19 cellular contexts compared by ENCODE assay signal in the genomic region with DNA sequence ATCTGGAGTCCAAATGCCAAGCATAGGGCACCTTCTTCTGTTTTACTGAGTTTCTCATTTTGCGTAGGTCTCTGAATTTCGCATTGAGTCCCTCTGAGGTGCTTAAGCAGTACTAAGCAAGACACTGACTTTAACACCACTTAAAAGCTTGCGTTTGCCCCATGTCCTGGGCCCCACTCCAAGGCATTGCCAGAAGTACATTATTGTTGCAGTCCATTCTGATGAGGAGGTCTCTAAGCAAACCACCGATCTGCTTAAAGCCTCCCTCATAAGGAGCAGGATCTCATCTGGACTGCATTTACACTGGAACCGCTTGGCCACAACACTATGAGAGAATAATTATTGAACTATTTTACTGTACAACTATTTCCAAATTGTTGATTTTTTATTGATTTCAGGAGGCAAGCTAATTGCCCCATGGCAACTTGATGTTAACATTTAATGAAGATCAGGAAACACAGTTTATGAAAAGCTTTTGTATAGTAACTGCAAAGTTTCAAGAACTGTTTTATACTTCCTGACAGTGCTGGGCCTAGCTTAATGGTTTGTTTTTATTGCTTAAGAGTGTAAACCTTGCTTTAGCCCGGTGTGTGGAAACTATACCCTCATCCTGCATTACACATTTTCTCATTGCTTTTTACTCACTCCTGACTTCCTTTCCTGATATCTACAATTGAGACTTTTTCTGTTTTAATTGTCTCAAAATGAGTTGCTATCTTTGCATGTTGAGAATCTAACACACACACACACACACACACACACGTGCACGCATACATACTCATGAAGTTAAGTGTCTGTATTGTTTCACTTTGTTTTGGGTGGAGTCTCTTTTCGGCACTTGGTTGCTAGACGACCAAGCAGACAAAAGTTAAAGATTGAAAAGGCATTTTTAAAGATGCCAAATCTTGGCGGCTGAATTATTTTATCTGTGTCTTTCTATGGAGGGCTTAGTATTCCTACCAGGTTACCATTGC. TPM values are rescaled to one million over a fixed set of nuclear protein-coding genes. Genes with fewer than 3 reads are reported as not detected.
DNase-seq lines count a peak whose midpoint lies in the region; TF ChIP-seq lines count a peak whose summit lies in the region.
"Had no signal": no experiment of that assay in that cellular context is flagged by ENCODE, and none has a peak within 500 bp of the region (broad histone marks: within the 10 kb centered on the region; RNA-seq: fewer than 3 reads in every experiment).

No MANE protein-coding gene starts in this region.

- H4K8ac ChIP-seq in trophoblast cell (ENCODE audit: low read depth, low read length), result no peak overlapping the region

- H3K4ac ChIP-seq in trophoblast cell (ENCODE audit: low read depth, low read length), result no peak overlapping the region

- H3K4me3 ChIP-seq in adipocyte (ENCODE audit: low read length) (peak overlapping the region; percentile 33), neutrophil (ENCODE audit: low read depth in 1 of 2, low read length in 1 of 2) (no peak overlapping the region), trophoblast cell (ENCODE audit: low read depth, low read length) (no peak overlapping the region)
- H3K4me3 ChIP-seq: BLaER1, heart left ventricle, K562, psoas muscle had no signal

- WGBS in trophoblast cell (ENCODE audit: extremely low coverage, insufficient coverage, insufficient read length), result no CpG with 5 or more reads among the region's 11 CpGs

- no peaks in the 10 kb centered on the region for H3K79me1 ChIP-seq in trophoblast cell (ENCODE audit: low read length)

- H3K9me3 ChIP-seq in adipocyte (ENCODE audit: control insufficient read depth, low read length) (no peaks in the 10 kb centered on the region), neutrophil (no peaks in the 10 kb centered on the region), trophoblast cell (ENCODE audit: insufficient read depth, low read depth, low read length) (no peaks in the 10 kb centered on the region)
- H3K9me3 ChIP-seq: BLaER1, heart left ventricle, psoas muscle had no signal

- no peak overlapping the region for H2BK12ac ChIP-seq in trophoblast cell (ENCODE audit: low read length)

- no peak overlapping the region for H3K18ac ChIP-seq in trophoblast cell (ENCODE audit: low read length)

- no peak overlapping the region for H3K9ac ChIP-seq in adipocyte (ENCODE audit: low read length)
- no peak overlapping the region for H3K9ac ChIP-seq in trophoblast cell (ENCODE audit: low read length)
- H3K9ac ChIP-seq: BLaER1 had no signal

- H3K27ac ChIP-seq in neutrophil (peak overlapping the region; percentile 75), trophoblast cell (ENCODE audit: low read depth, low read length) (no peak overlapping the region)
- H3K27ac ChIP-seq: BLaER1, heart left ventricle, psoas muscle had no signal

- H2BK120ac ChIP-seq in trophoblast cell (ENCODE audit: insufficient read depth, low read length, poor library complexity), result no peak overlapping the region

- no peak overlapping the region for H2BK5ac ChIP-seq in trophoblast cell (ENCODE audit: low read depth, low read length, poor library complexity)

- H3K27me3 ChIP-seq in adipocyte (replicated peaks; ENCODE audit: control insufficient read depth, insufficient read depth, low read length), result no peaks in the 10 kb centered on the region
- H3K27me3 ChIP-seq in neutrophil, result peaks cover 34% of the 10 kb centered on the region
- H3K27me3 ChIP-seq in trophoblast cell (ENCODE audit: insufficient read depth, low read length), result no peaks in the 10 kb centered on the region
- H3K27me3 ChIP-seq: BLaER1 had no signal

- peak; percentile 7 for DNase-seq in Daoy (ENCODE audit: low read depth)
- DNase-seq in adipocyte (ENCODE audit: low read depth), result peak; percentile 3
- peak; percentile 43 for DNase-seq in fibroblast of the conjunctiva (ENCODE audit: low read depth)
- no peak for DNase-seq in GM19240 (ENCODE audit: insufficient read length, low spot score)
- DNase-seq in trophoblast cell, result no peak
- DNase-seq in activated CD4-positive, CD25-positive, alpha-beta regulatory T cell (lab: John Stamatoyannopoulos, UW), result no peak
- no peak for DNase-seq in UCSD-AML1 (lab: John Stamatoyannopoulos, UW; ENCODE audit: unreplicated experiment)
- DNase-seq: activated CD4-positive, alpha-beta T cell treated with anti-CD3 and anti-CD28 coated beads, Interleukin-2, amount 10 ng/mL, durations not matched to agents 24 days and 14 days; activated T-cell treated with anti-CD3 and anti-CD28 coated beads, Interleukin-2, amount 50 U/mL, for 1 hour; NCI-H1417 treated with DMSO at 0.1 percent for 48 hours; psoas muscle; Right ventricle myocardium superior; stimulated activated CD4-positive, alpha-beta T cell treated with anti-CD3 and anti-CD28 coated beads, Interleukin-15, amount 100 ng/mL, for 24 hours; T1000 had no signal

- no peak overlapping the region for H3K4me2 ChIP-seq in trophoblast cell (ENCODE audit: low read length)
- H3K4me2 ChIP-seq: BLaER1 had no signal

- no peak overlapping the region for H4K12ac ChIP-seq in trophoblast cell (ENCODE audit: low read depth, low read length)

- H4K91ac ChIP-seq in trophoblast cell (ENCODE audit: low read depth, low read length), result no peak overlapping the region

- H3K23ac ChIP-seq in trophoblast cell (ENCODE audit: low read length), result no peak overlapping the region

- H3K36me3 ChIP-seq in adipocyte (ENCODE audit: control insufficient read depth, insufficient read depth, low read length, severe bottlenecking) (no peaks in the 10 kb centered on the region), neutrophil (no peaks in the 10 kb centered on the region), trophoblast cell (ENCODE audit: control insufficient read depth in 1 of 2, insufficient read depth in 2 of 2, low read length in 2 of 2) (no peaks in the 10 kb centered on the region)

- no peak overlapping the region for H2AK5ac ChIP-seq in trophoblast cell (ENCODE audit: low read length)

- no peak for TF ChIP-seq CTCF in neutrophil (IDR thresholded peaks at IDR 0.05)

- H3K14ac ChIP-seq in trophoblast cell (ENCODE audit: low read length), result no peak overlapping the region

- H3K79me2 ChIP-seq in trophoblast cell (ENCODE audit: control insufficient read depth, insufficient read depth, low read length, poor library complexity), result no peaks in the 10 kb centered on the region

- H2AFZ ChIP-seq in trophoblast cell (ENCODE audit: insufficient read depth, low read length, poor library complexity), result no peak overlapping the region

- peaks cover 11% of the 10 kb centered on the region for H3K4me1 ChIP-seq in adipocyte (ENCODE audit: control insufficient read depth, insufficient read depth, low read length)
- peaks cover 25 to 38% of the 10 kb centered on the region in 2 experiments for H3K4me1 ChIP-seq in neutrophil (ENCODE audit: control insufficient read depth in 1 of 2, insufficient read depth in 1 of 2, low read depth in 1 of 2, low read length in 1 of 2)
- no peaks in the 10 kb centered on the region for H3K4me1 ChIP-seq in trophoblast cell (ENCODE audit: control insufficient read depth in 1 of 2, insufficient read depth in 2 of 2, low read length in 2 of 2)
- H3K4me1 ChIP-seq: BLaER1, psoas muscle had no signal

RNA-seq across cellular contexts. Expression of gene BMP2, which starts 16.6 kb away (rescaled TPM):
- 1.8 and 2.5 TPM in 2 replicates for total RNA-seq in Daoy (2014; rRNA removed; shearing (Covaris generic))
- 1.8 and 2.0 TPM in 2 replicates for polyA plus RNA-seq in trophoblast cell (2013)
- total RNA-seq: activated naive CD4-positive, alpha-beta T cell treated with anti-CD3 and anti-CD28 coated beads, Interleukin-2, amount 50 U/mL, for 72 hours had no signal

Comparison
In these comparisons a context has a peak if more than half of its experiments do, and no peak if none do; other contexts are left out.
1. DNase-seq: peak in Daoy (single experiment), adipocyte (single experiment) and fibroblast of the conjunctiva (single experiment); none in GM19240 (single experiment), trophoblast cell (0 of 2), activated CD4-positive, CD25-positive, alpha-beta regulatory T cell (0 of 4) and UCSD-AML1 (single experiment).